In the genomic region with DNA sequence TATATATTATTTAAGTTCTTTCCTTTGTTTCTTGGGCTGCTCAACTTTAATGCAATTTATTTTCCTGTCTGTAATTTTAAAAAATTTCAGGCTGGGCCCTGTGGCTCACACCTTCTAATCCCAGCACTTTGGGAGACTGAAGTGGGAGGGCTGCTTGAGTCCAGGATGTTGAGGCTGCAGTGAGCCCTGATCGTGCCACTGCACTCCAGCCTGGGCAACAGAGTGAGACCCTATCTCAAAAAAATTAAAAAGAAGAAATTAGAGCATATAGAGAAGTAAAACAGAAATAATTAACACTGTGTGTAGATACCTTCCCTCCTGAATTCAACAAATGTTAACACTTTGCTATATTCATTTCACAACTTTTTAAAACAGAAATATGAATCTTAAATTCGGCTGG, we compare ENCODE assay signal across 1 cellular context.
TF ChIP-seq lines count a peak whose summit lies in the region.

No MANE protein-coding gene starts in this region.

TF ChIP-seq in HEK293, 187 proteins besides CTCF, POLR2A, EP300 and RAD21 (continued from another document):
- TF ChIP-seq, protein P1, sequence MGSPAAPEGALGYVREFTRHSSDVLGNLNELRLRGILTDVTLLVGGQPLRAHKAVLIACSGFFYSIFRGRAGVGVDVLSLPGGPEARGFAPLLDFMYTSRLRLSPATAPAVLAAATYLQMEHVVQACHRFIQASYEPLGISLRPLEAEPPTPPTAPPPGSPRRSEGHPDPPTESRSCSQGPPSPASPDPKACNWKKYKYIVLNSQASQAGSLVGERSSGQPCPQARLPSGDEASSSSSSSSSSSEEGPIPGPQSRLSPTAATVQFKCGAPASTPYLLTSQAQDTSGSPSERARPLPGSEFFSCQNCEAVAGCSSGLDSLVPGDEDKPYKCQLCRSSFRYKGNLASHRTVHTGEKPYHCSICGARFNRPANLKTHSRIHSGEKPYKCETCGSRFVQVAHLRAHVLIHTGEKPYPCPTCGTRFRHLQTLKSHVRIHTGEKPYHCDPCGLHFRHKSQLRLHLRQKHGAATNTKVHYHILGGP (tag by site-specific recombination; IDR thresholded peaks at IDR 0.05), result no peak
